In the genomic region with DNA sequence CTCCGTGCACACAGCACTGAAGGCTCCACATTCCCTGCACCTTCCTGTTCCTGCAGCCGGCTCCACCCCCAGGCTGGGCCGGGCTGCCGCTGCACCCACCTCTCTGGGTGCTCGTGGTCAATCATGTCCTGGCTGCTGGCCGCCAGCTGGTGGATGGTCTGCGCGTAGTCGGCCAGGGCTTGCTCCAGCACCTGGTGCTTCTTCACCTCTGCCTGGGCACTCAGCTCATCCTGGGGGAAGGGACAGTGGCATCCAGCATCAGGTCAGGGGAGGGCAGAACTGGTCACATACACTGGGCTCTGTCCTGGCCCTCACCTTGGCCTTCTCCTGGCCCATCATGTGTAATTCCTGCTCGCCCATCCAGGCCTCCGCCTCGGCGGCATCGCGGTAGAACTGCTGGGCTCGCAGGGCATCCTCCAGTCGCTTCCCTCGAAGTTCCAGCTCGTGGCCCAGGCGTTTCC, we compare ENCODE assay signal across 19 cellular contexts. TPM values are rescaled to one million over a fixed set of nuclear protein-coding genes. Genes with fewer than 3 reads are reported as not detected.
DNase-seq lines count a peak whose midpoint lies in the region; ATAC-seq, FAIRE-seq and TF ChIP-seq lines count a peak whose summit lies in the region.
"Had no signal": no experiment of that assay in that cellular context is flagged by ENCODE, and none has a peak within 500 bp of the region (broad histone marks: within the 10 kb centered on the region; RNA-seq: fewer than 3 reads in every experiment).

No MANE protein-coding gene starts in this region.

- H3K9me3 Mint-ChIP-seq in effector memory CD8-positive, alpha-beta T cell = no peaks in the 10 kb centered on the region
- H3K9me3 Mint-ChIP-seq: CD4-positive, alpha-beta memory T cell; GM23338; HFFc6; IgD-negative memory B cell had no signal

- H3K4me1 ChIP-seq in IMR-90 (ENCODE audit: control insufficient read depth, insufficient read depth, low read length) (no peaks in the 10 kb centered on the region), kidney (ENCODE audit: control insufficient read depth in 1 of 2, insufficient read depth in 1 of 2, low read depth in 1 of 2, low read length in 2 of 2) (no peaks in the 10 kb centered on the region)

- H3K14ac ChIP-seq in IMR-90 (replicated peaks; ENCODE audit: low read depth, low read length) = no peak overlapping the region

- no peaks in the 10 kb centered on the region for H4K20me1 ChIP-seq in IMR-90 (ENCODE audit: insufficient read depth, low read length)

- WGBS in IMR-90 (ENCODE audit: extremely low coverage in 2 of 2, insufficient read length in 1 of 2), 2 experiments = 88% methylated on average over 12 of the region's 20 CpGs; no CpG with 5 or more reads in 1 of the 2 experiments

- H3K36me3 ChIP-seq in IMR-90 (ENCODE audit: control insufficient read depth, insufficient read depth, low read length) (no peaks in the 10 kb centered on the region), kidney (ENCODE audit: control insufficient read depth in 1 of 2, insufficient read depth in 2 of 2, low read length in 2 of 2) (peaks cover 7 to 13% of the 10 kb centered on the region in 2 donors)

- no peak overlapping the region for H3K18ac ChIP-seq in IMR-90 (ENCODE audit: low read depth, low read length)

- H3K27ac ChIP-seq in IMR-90 (ENCODE audit: insufficient read depth, low read length) (no peak overlapping the region), angular gyrus (ENCODE audit: low read depth, low read length) (peak overlapping the region; percentile 46), kidney (ENCODE audit: low read depth in 2 of 2, low read length in 2 of 2) (no peak overlapping the region)
- H3K27ac ChIP-seq: C4-2B had no signal

- POLR2A ChIA-PET in IMR-90 (lab: Charles Lee; ENCODE audit: unreplicated experiment) = interaction anchor here (0.6 kb wide), 1 partner anchor 142 kb away, joined by 3 read pairs; no protein-coding TSS in a partner anchor

- in situ Hi-C loops in IMR-90 (cut with MboI; ENCODE audit: low sequenced_read_pairs) (loop anchor here (5.0 kb wide), 2 partner anchors 139 to 284 kb away; partner anchors contain the start of gene C11orf86), G401 (cut with HindIII; ENCODE audit: low sequenced_read_pairs) (no loop called here)

- no peak overlapping the region for H3K4ac ChIP-seq in IMR-90 (ENCODE audit: low read depth, low read length)

- no peak overlapping the region for H3K27ac Mint-ChIP-seq in effector memory CD8-positive, alpha-beta T cell
- H3K27ac Mint-ChIP-seq: CD4-positive, alpha-beta memory T cell; GM23338; HFFc6; IgD-negative memory B cell had no signal

- H3K9ac ChIP-seq in IMR-90 (ENCODE audit: low read depth, low read length) (no peak overlapping the region), kidney (ENCODE audit: low read length in 2 of 2) (no peak overlapping the region)

- CTCF ChIA-PET in IMR-90 (lab: Yijun Ruan, JAX) = no interaction called here

- H3K4me1 Mint-ChIP-seq in effector memory CD8-positive, alpha-beta T cell (ENCODE audit: low read depth in 2 of 2) = peaks cover 0 to 3% of the 10 kb centered on the region in 2 donors
- H3K4me1 Mint-ChIP-seq: CD4-positive, alpha-beta memory T cell; GM23338 had no signal

- TF ChIP-seq RAD21 in IMR-90 (IDR thresholded peaks at IDR 0.05; ENCODE audit: low read length) = no peak

- no peak for ATAC-seq in IMR-90 (ENCODE audit: low read depth)
- ATAC-seq in effector memory CD8-positive, alpha-beta T cell (replicated peaks) = no peak
- ATAC-seq: GM23338, HCT116 had no signal

- no peaks in the 10 kb centered on the region for H3K9me3 ChIP-seq in IMR-90 (ENCODE audit: control insufficient read depth, insufficient read depth, low read length)
- H3K9me3 ChIP-seq in kidney (ENCODE audit: control insufficient read depth in 1 of 2, low read length in 2 of 2) = no peaks in the 10 kb centered on the region

- H3K4me3 Mint-ChIP-seq in effector memory CD8-positive, alpha-beta T cell = no peak overlapping the region
- H3K4me3 Mint-ChIP-seq: CD4-positive, alpha-beta memory T cell; GM23338; HFFc6 had no signal

- TF ChIP-seq POLR2A in IMR-90 (IDR thresholded peaks at IDR 0.05; ENCODE audit: low read depth, low read length) = no peak

- H2AK5ac ChIP-seq in IMR-90 (ENCODE audit: low read depth, low read length) = no peak overlapping the region

- H2AK9ac ChIP-seq in IMR-90 (replicated peaks; ENCODE audit: low read depth, low read length, poor library complexity) = no peak overlapping the region

- DNase-seq in IMR-90 (no peak), kidney (peak; percentile 65), G401 (ENCODE audit: low spot score) (no peak), SKM-1 (lab: John Stamatoyannopoulos, UW; ENCODE audit: unreplicated experiment) (no peak)
- no peak for DNase-seq in effector memory CD8-positive, alpha-beta T cell
- DNase-seq: AML-193; CD4-positive, alpha-beta memory T cell; DMS153; DMS79; GF-D8; HFFc6 had no signal

- H3K23ac ChIP-seq in IMR-90 (ENCODE audit: low read depth, low read length) = no peak overlapping the region

- H3K9me1 ChIP-seq in IMR-90 (ENCODE audit: insufficient read depth, low read length) = no peaks in the 10 kb centered on the region

- H3K36me3 Mint-ChIP-seq in effector memory CD8-positive, alpha-beta T cell (ENCODE audit: insufficient read depth) = peaks cover 5% of the 10 kb centered on the region
- H3K36me3 Mint-ChIP-seq: CD4-positive, alpha-beta memory T cell; IgD-negative memory B cell had no signal

- H3K4me3 ChIP-seq in IMR-90 (ENCODE audit: insufficient read depth, low read depth, low read length) (no peak overlapping the region), kidney (ENCODE audit: low read length in 2 of 2) (no peak overlapping the region)
- H3K4me3 ChIP-seq: GM23338 had no signal

- H4K91ac ChIP-seq in IMR-90 (ENCODE audit: insufficient read depth, low read depth, low read length) = no peak overlapping the region

- H2BK20ac ChIP-seq in IMR-90 (ENCODE audit: low read depth, low read length) = no peak overlapping the region

- intact Hi-C loops in IMR-90 (cut with micrococcal nuclease) = no loop called here
- intact Hi-C loops in kidney (cut with DNase I) = loop anchor here (5.0 kb wide), 1 partner anchor 139 kb away; no protein-coding TSS in a partner anchor

- H3K56ac ChIP-seq in IMR-90 (ENCODE audit: extremely low read depth, insufficient read depth, low read length) = no peak overlapping the region

- no peak overlapping the region for H2BK120ac ChIP-seq in IMR-90 (ENCODE audit: low read depth, low read length)

- FAIRE-seq in kidney (lab: Jason Lieb, UNC) = no peak
- FAIRE-seq: A204.1, H54, HTR-8/SVneo had no signal

- H2BK15ac ChIP-seq in IMR-90 (ENCODE audit: low read depth, low read length) = no peak overlapping the region

- no peak overlapping the region for H4K8ac ChIP-seq in IMR-90 (ENCODE audit: low read depth in 2 of 2, low read length in 2 of 2)

- no peaks in the 10 kb centered on the region; the same call in 1 of the 2 replicates for H3K27me3 ChIP-seq in IMR-90 (ENCODE audit: control insufficient read depth, insufficient read depth, low read length)

- no peak for TF ChIP-seq CTCF in IMR-90 (conservative IDR thresholded peaks at IDR 0.05; ENCODE audit: low read depth, low read length)
- no peak for TF ChIP-seq CTCF in kidney (IDR thresholded peaks at IDR 0.05; ENCODE audit: borderline replicate concordance, extremely low read depth, insufficient read depth)

- no TSS peak for BruUV-seq in IMR-90 (replicated peaks; lab: Mats Ljungman, UMichigan)

- peaks cover 0 to 25% of the 10 kb centered on the region in 2 donors for H3K27me3 Mint-ChIP-seq in effector memory CD8-positive, alpha-beta T cell
- H3K27me3 Mint-ChIP-seq: IgD-negative memory B cell had no signal

- H3K4me2 ChIP-seq in IMR-90 (ENCODE audit: low read depth, low read length) = no peak overlapping the region
- H3K4me2 ChIP-seq: GM23338 had no signal

- no peak overlapping the region for H2BK5ac ChIP-seq in IMR-90 (ENCODE audit: low read depth, low read length, poor library complexity, severe bottlenecking)

- dilution Hi-C loops in IMR-90 (cut with HindIII; ENCODE audit: low sequenced_read_pairs, unreplicated experiment) = no loop called here

- H3K79me1 ChIP-seq in IMR-90 (ENCODE audit: low read depth in 1 of 2, low read length in 2 of 2) = no peaks in the 10 kb centered on the region

- H4K5ac ChIP-seq in IMR-90 (ENCODE audit: low read depth, low read length) = no peak overlapping the region

- peak overlapping the region; percentile 23 for H2AFZ ChIP-seq in IMR-90 (replicated peaks; ENCODE audit: low read length, poor library complexity)
- H2AFZ ChIP-seq: GM23338 had no signal

TF ChIP-seq in IMR-90, 13 proteins besides CTCF, POLR2A, EP300 and RAD21 (continues in another document):
- no peak for TF ChIP-seq USF2 (IDR thresholded peaks at IDR 0.05; ENCODE audit: low read depth, low read length)
- no peak for TF ChIP-seq MXI1 (IDR thresholded peaks at IDR 0.05; ENCODE audit: borderline replicate concordance, low read depth, low read length)
- TF ChIP-seq NFE2L2 (IDR thresholded peaks at IDR 0.05; ENCODE audit: low read depth, low read length) = no peak

RNA-seq across cellular contexts. Expression of gene RBM4B, which starts 15.2 kb away (rescaled TPM):
- 23.1 and 25.6 TPM in 2 replicates for total RNA-seq in IMR-90 (2012; rRNA removed)
- 21.1 and 26.7 TPM in 2 replicates for polyA plus RNA-seq in IMR-90 (2012; rRNA removed)
- 11.4 and 17.8 TPM in 2 replicates for polyA plus RNA-seq in IMR-90 (2012; cell fraction: cytosol; rRNA removed)
- polyA plus RNA-seq in IMR-90 (2012; cell fraction: nucleus; rRNA removed; ENCODE audit: low replicate concordance) = 21.4 and 62.4 TPM in 2 replicates
- total RNA-seq in kidney = 18.2 TPM
- 20.8 TPM for polyA plus RNA-seq in kidney (ENCODE audit: insufficient read depth, low read depth, low replicate concordance)
- total RNA-seq in G401 (2014; rRNA removed; shearing (Covaris generic)) = 4.1 and 13.0 TPM in 2 replicates

RNA-seq across cellular contexts. Expression of gene SPTBN2, which starts 36.1 kb away (rescaled TPM):
- 0.18 and 0.56 TPM in 2 replicates for total RNA-seq in IMR-90 (2012; rRNA removed)
- polyA plus RNA-seq in IMR-90 (2012; rRNA removed) = 0.41 and 0.57 TPM in 2 replicates
- 0.49 and 0.61 TPM in 2 replicates for polyA plus RNA-seq in IMR-90 (2012; cell fraction: cytosol; rRNA removed)
- polyA plus RNA-seq in IMR-90 (2012; cell fraction: nucleus; rRNA removed; ENCODE audit: low replicate concordance) = 1.4 and 2.6 TPM in 2 replicates
- 64.9 TPM for total RNA-seq in kidney
- polyA plus RNA-seq in kidney (ENCODE audit: insufficient read depth, low read depth, low replicate concordance) = 69.8 TPM
- 102 and 103 TPM in 2 replicates for total RNA-seq in G401 (2014; rRNA removed; shearing (Covaris generic))
- total RNA-seq: CD4-positive, alpha-beta memory T cell had no signal
- polyA plus RNA-seq: CD4-positive, alpha-beta memory T cell; IgD-negative memory B cell had no signal

RNA-seq across cellular contexts. Expression of gene RBM4, which starts 54.4 kb away (rescaled TPM):
- 175 and 198 TPM in 2 replicates for total RNA-seq in IMR-90 (2012; rRNA removed)
- polyA plus RNA-seq in IMR-90 (2012; rRNA removed) = 165 and 176 TPM in 2 replicates
- polyA plus RNA-seq in IMR-90 (2012; cell fraction: cytosol; rRNA removed) = 116 and 153 TPM in 2 replicates
- polyA plus RNA-seq in IMR-90 (2012; cell fraction: nucleus; rRNA removed; ENCODE audit: low replicate concordance) = 101 and 183 TPM in 2 replicates
- total RNA-seq in kidney = 125 TPM
- 168 TPM for polyA plus RNA-seq in kidney (ENCODE audit: insufficient read depth, low read depth, low replicate concordance)
- total RNA-seq in G401 (2014; rRNA removed; shearing (Covaris generic)) = 513 and 534 TPM in 2 replicates

Comparison
In these comparisons a context has a peak if more than half of its experiments do, and no peak if none do; other contexts are left out.
1. RNA of gene SPTBN2, which starts 36.1 kb away (total RNA-seq): 102 to 103 TPM in G401 and 64.9 TPM in kidney (single experiment); 0.18 to 0.56 TPM in IMR-90; every median in the first group is over 10 times any median in the second.